In the genomic region with DNA sequence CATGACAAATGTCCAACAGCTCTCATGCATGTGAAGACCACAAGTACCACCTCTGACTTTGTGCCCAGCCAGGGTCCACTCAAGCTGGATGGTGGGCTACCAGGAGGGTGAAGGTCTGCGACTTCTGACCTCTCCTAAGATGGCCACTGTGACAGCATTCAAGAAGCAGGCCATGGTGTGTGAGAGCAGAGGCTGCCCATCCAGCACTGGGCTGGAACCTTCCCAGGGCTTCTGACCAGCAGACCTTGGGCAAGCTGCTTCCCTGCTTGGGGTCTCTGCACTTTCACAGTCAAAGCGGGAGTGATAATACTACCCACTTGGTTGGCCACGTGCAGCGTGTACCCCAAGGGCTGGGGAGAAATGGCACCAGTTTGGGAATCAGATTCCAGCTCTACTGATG, we compare ENCODE assay signal across 19 cellular contexts. TPM values are rescaled to one million over a fixed set of nuclear protein-coding genes. Genes with fewer than 3 reads are reported as not detected.
DNase-seq lines count a peak whose midpoint lies in the region; ATAC-seq, FAIRE-seq and TF ChIP-seq lines count a peak whose summit lies in the region.
"Had no signal": no experiment of that assay in that cellular context is flagged by ENCODE, and none has a peak within 500 bp of the region (broad histone marks: within the 10 kb centered on the region; RNA-seq: fewer than 3 reads in every experiment).

No MANE protein-coding gene starts in this region.

- peaks cover 0 to 18% (median 6%) of the 10 kb centered on the region in 9 donors for H3K4me1 ChIP-seq in heart right ventricle
- peaks cover 14 to 38% (median 34%) of the 10 kb centered on the region in 10 experiments for H3K4me1 ChIP-seq in BLaER1 treated with 17β-estradiol and CSF1 and Interleukin-3, amounts not matched to agents 10 nM and 100 nM
- peaks cover 10% of the 10 kb centered on the region for H3K4me1 ChIP-seq in osteoblast (ENCODE audit: insufficient read depth, low read length)
- H3K4me1 ChIP-seq: HAP-1 had no signal

- H3K4me3 ChIP-seq in heart right ventricle = no peak overlapping the region
- no peak overlapping the region for H3K4me3 ChIP-seq in BLaER1 treated with 17β-estradiol and CSF1 and Interleukin-3, amounts not matched to agents 10 nM and 100 nM
- H3K4me3 ChIP-seq in osteoblast (ENCODE audit: insufficient read depth, low read length) = no peak overlapping the region
- H3K4me3 ChIP-seq: GM12878, GM23338, HAP-1 had no signal

- no peak for FAIRE-seq in urothelium cell line (lab: Jason Lieb, UNC)
- FAIRE-seq: D721Med, GM12878, H54 had no signal

- TF ChIP-seq CTCF in heart right ventricle (IDR thresholded peaks at IDR 0.05) (no peak), 22Rv1 (IDR thresholded peaks at IDR 0.05) (no peak), osteoblast (IDR thresholded peaks at IDR 0.05; ENCODE audit: extremely low read depth, low read depth, low read length) (no peak)

- H2AFZ ChIP-seq in osteoblast (ENCODE audit: low read length) = no peak overlapping the region
- H2AFZ ChIP-seq: GM23338 had no signal

- H3K36me3 ChIP-seq in heart right ventricle (peaks cover 0 to 92% (median 22%) of the 10 kb centered on the region in 9 donors), osteoblast (ENCODE audit: insufficient read depth, low read length) (peaks cover 8% of the 10 kb centered on the region)
- H3K36me3 ChIP-seq in BLaER1 treated with 17β-estradiol and CSF1 and Interleukin-3, amounts not matched to agents 10 nM and 100 nM = peaks cover 12 to 83% (median 44%) of the 10 kb centered on the region in 11 experiments

- H3K9ac ChIP-seq in BLaER1 treated with 17β-estradiol and CSF1 and Interleukin-3, amounts not matched to agents 10 nM and 100 nM = peak overlapping the region in 6 of 11 experiments; percentile 11 to 61 (median 40); a peak in 6 of 22 replicates

- H4K20me1 ChIP-seq in BLaER1 treated with 17β-estradiol and CSF1 and Interleukin-3, amounts not matched to agents 10 nM and 100 nM = peaks cover 0 to 21% (median 0%) of the 10 kb centered on the region in 11 experiments; a peak in 5 of 22 replicates
- no peaks in the 10 kb centered on the region for H4K20me1 ChIP-seq in osteoblast (ENCODE audit: insufficient read depth, low read length)

- intact Hi-C loops in heart right ventricle (cut with DNase I) = no loop called here
- intact Hi-C loops in left cardiac atrium (cut with DNase I) = no loop called here

- 88 to 91% methylated on average over 4 of the region's 4 CpGs for WGBS in heart right ventricle, 2 donors

- H3K9me3 ChIP-seq in heart right ventricle (no peaks in the 10 kb centered on the region), osteoblast (ENCODE audit: low read depth, low read length) (no peaks in the 10 kb centered on the region)
- H3K9me3 ChIP-seq in BLaER1 treated with 17β-estradiol and CSF1 and Interleukin-3, amounts not matched to agents 10 nM and 100 nM (replicated peaks in 1 of 11) = peaks cover 0 to 16% (median 10%) of the 10 kb centered on the region in 11 experiments; a peak in 16 of 22 replicates
- H3K9me3 ChIP-seq: HAP-1 had no signal

- H3K27me3 ChIP-seq in heart right ventricle (no peaks in the 10 kb centered on the region), osteoblast (ENCODE audit: insufficient read depth, low read length) (no peaks in the 10 kb centered on the region)
- no peaks in the 10 kb centered on the region for H3K27me3 ChIP-seq in BLaER1 treated with 17β-estradiol and CSF1 and Interleukin-3, amounts not matched to agents 10 nM and 100 nM

- DNase-seq in heart right ventricle = no peak
- DNase-seq in left cardiac atrium = no peak
- DNase-seq in osteoblast (ENCODE audit: insufficient read length, low spot score, missing footprints) = peak; percentile 58
- no peak for DNase-seq in urothelium cell line (ENCODE audit: low spot score)
- DNase-seq: CD4-positive, alpha-beta T cell; CD8-positive, alpha-beta memory T cell; DMS 273 treated with DMSO at 0.1 percent for 48 hours; DMS79; EL; GDM1; HFFc6 had no signal

- H3K27ac ChIP-seq in heart right ventricle (peak overlapping the region in 9 of 10 donors; percentile 40 to 83 (median 66)), 22Rv1 (peak overlapping the region; percentile 31; the same call in 1 of the 2 replicates), osteoblast (ENCODE audit: low read depth, low read length) (no peak overlapping the region)
- H3K27ac ChIP-seq in BLaER1 treated with 17β-estradiol and CSF1 and Interleukin-3, amounts not matched to agents 10 nM and 100 nM = peak overlapping the region in 8 of 11 experiments; percentile 36 to 57 (median 49); a peak in 10 of 22 replicates

- ATAC-seq in heart right ventricle (no peak), left cardiac atrium (no peak), GM21390 (IDR thresholded peaks at IDR 0.05; ENCODE audit: unreplicated experiment) (no peak)
- ATAC-seq: GM12878, GM23338 had no signal

- no peaks in the 10 kb centered on the region for H3K79me2 ChIP-seq in osteoblast (ENCODE audit: insufficient read depth, low read length)

- peak overlapping the region; percentile 76 to 97 (median 87) for H3K4me2 ChIP-seq in BLaER1 treated with 17β-estradiol and CSF1 and Interleukin-3, amounts not matched to agents 10 nM and 100 nM
- H3K4me2 ChIP-seq in osteoblast (ENCODE audit: insufficient read depth, low read length) = no peak overlapping the region
- H3K4me2 ChIP-seq: GM23338 had no signal

RNA-seq across cellular contexts. Expression of a gene that starts 10.4 kb away (rescaled TPM):
- total RNA-seq in heart right ventricle (10 to 100 TPM; 27.7 to 50.7 (median 43.8) TPM), left cardiac atrium (10 to 100 TPM; 47.0 to 53.4 TPM), osteoblast (34.4 and 35.7 TPM in 2 replicates)
- polyA plus RNA-seq in heart right ventricle = 10 to 100 TPM; 38.5 to 41.3 TPM

RNA-seq across cellular contexts. Expression of a gene that starts 10.7 kb away (rescaled TPM):
- total RNA-seq in heart right ventricle = 10 to 100 TPM in 3 of 10 donors, 1 to 10 TPM in 7; 7.9 to 12.0 (median 9.2) TPM
- 10 to 100 TPM; 11.2 to 18.1 TPM for polyA plus RNA-seq in heart right ventricle
- 10 to 100 TPM; 11.2 to 12.6 TPM for total RNA-seq in left cardiac atrium
- 31.1 and 31.2 TPM in 2 replicates for total RNA-seq in osteoblast
